ENCODE assay signal across 1 cellular context in the genomic region with DNA sequence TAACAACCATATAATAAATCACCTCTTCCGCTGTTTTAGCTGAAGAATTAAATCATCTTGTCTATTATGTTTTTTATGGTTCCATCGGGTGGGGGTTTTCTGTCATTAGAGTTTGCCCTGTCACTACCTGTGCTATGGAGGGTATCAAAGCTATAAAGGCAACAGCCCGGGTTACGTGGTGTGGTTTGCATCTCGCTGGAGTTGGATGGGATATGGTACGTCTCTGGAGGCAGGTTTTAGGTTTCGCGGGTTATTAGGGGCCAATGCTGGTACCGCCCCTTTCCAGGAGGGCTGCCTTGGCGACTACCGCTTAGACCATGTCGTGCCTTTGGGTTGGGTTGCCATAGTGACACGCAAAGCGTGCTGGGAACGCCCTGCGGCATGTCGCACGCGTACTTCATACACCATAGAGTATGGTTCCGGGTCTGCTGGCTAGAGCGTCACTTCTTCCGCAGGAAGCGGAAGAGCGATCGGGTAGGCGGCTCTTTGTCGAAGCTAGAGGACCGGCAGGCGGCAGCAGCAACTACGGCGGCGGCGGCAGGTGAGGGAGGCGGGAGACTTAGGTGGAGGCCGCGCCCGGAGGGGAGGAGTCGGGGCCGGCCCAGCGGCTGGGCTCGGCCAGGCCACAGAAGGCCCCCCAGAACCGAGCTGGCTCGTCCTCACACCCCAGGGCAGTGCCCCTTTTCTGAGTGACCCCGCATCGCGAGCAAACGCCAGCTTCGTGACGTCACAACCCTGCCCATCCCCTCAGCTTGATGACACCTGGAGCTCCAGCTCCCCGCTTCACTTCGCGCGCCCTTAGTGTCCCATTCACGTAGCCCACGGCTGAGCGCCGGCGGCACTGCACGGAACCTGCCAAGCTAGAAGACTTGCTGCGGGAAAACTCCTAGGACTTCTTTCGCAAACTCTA.
TF ChIP-seq lines count a peak whose summit lies in the region.

A gene with protein sequence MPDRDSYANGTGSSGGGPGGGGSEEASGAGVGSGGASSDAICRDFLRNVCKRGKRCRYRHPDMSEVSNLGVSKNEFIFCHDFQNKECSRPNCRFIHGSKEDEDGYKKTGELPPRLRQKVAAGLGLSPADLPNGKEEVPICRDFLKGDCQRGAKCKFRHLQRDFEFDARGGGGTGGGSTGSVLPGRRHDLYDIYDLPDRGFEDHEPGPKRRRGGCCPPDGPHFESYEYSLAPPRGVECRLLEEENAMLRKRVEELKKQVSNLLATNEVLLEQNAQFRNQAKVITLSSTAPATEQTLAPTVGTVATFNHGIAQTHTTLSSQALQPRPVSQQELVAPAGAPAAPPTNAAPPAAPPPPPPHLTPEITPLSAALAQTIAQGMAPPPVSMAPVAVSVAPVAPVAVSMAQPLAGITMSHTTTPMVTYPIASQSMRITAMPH (plus strand): TSS at position 489 of the 910 bp plus-strand sequence. CDS start 2,297 bp downstream, outside the sequence.

TF ChIP-seq in K562, 482 proteins besides CTCF, POLR2A, EP300 and RAD21 (continued from another document and continues in another):
- TF ChIP-seq SIN3A (IDR thresholded peaks at IDR 0.05; ENCODE audit: borderline replicate concordance in 2 of 2, control insufficient read depth in 1 of 2, low read depth in 2 of 2, low read length in 2 of 2) (peak; percentile 82 to 95; a peak in 3 of 4 replicates), MBD2 (IDR thresholded peaks at IDR 0.05; ENCODE audit: borderline replicate concordance, low read depth) (peak; percentile 86; the same call in 1 of the 2 replicates), DNMT1 (IDR thresholded peaks at IDR 0.05) (peak; percentile 89; the same call in 1 of the 2 replicates), ZBED1 (IDR thresholded peaks at IDR 0.05) (peak; percentile 94), PTBP1 (IDR thresholded peaks at IDR 0.05; ENCODE audit: low read depth, low read length) (peak; percentile 88; the same call in 1 of the 2 replicates), RFX1 (IDR thresholded peaks at IDR 0.05) (peak; percentile 99), FUS (optimal IDR thresholded peaks at IDR 0.05; ENCODE audit: low read depth, low read length) (peak; percentile 86), TCF7 (IDR thresholded peaks at IDR 0.05; ENCODE audit: borderline replicate concordance) (no peak), ZNF354B (CRISPR knock-in tag; IDR thresholded peaks at IDR 0.05) (no peak; the same call in 1 of the 2 replicates), BRD9 (IDR thresholded peaks at IDR 0.05; ENCODE audit: low read depth, partially characterized antibody) (peak; percentile 55), PPARD (CRISPR knock-in tag; IDR thresholded peaks at IDR 0.05) (no peak), PHTF2 (CRISPR knock-in tag; IDR thresholded peaks at IDR 0.05) (peak; percentile 75; the same call in 1 of the 2 replicates), MXI1 (IDR thresholded peaks at IDR 0.05; ENCODE audit: low read depth, low read length) (peak; percentile 99), ZC3H11A (IDR thresholded peaks at IDR 0.05; ENCODE audit: low read depth, low read length) (0 out of 2 replicates have a peak, but pooled peaks have one; percentile 37), C11orf30 (IDR thresholded peaks at IDR 0.05; ENCODE audit: low read depth) (peak; percentile 82), HDAC6 (IDR thresholded peaks at IDR 0.05; ENCODE audit: low read depth, low read length) (0 out of 2 replicates have a peak, but pooled peaks have one; percentile 84), NCOA2 (IDR thresholded peaks at IDR 0.05; ENCODE audit: partially characterized antibody in 2 of 2) (no peak), STAT5A (IDR thresholded peaks at IDR 0.05; ENCODE audit: borderline replicate concordance, low read length) (peak; percentile 58; the same call in 1 of the 2 replicates), KHSRP (IDR thresholded peaks at IDR 0.05) (peak; percentile 84), TCFL5 (CRISPR knock-in tag; conservative IDR thresholded peaks at IDR 0.05) (no peak), ZNF24 (IDR thresholded peaks at IDR 0.05) (no peak), EP400 (IDR thresholded peaks at IDR 0.05) (peak; percentile 93), HDAC1 (IDR thresholded peaks at IDR 0.05) (peak in 1 of 2 experiments; percentile 76; a peak in 2 of 4 replicates), TCF3 (CRISPR knock-in tag; IDR thresholded peaks at IDR 0.05) (peak; percentile 35; the same call in 1 of the 2 replicates), KLF13 (tag; IDR thresholded peaks at IDR 0.05; ENCODE audit: borderline replicate concordance, low read depth) (peak; percentile 96), ZNF253 (CRISPR knock-in tag; conservative IDR thresholded peaks at IDR 0.05) (peak; percentile 88), SP1 (CRISPR knock-in tag; IDR thresholded peaks at IDR 0.05) (peak; percentile 99), ZNF263 (CRISPR knock-in tag; IDR thresholded peaks at IDR 0.05; ENCODE audit: borderline replicate concordance) (peak; percentile 61), XRCC4 (IDR thresholded peaks at IDR 0.05; ENCODE audit: extremely low read depth, insufficient read depth, insufficient read length) (no peak), BHLHE40 (IDR thresholded peaks at IDR 0.05; ENCODE audit: low read length) (peak; percentile 93), ETV6 (IDR thresholded peaks at IDR 0.05; ENCODE audit: borderline replicate concordance in 1 of 2, low read depth in 2 of 2, low read length in 1 of 2) (peak; percentile 98 to 99), ETV6 (CRISPR knock-in tag; IDR thresholded peaks at IDR 0.05; ENCODE audit: borderline replicate concordance) (no peak)
- TF ChIP-seq, protein P1, sequence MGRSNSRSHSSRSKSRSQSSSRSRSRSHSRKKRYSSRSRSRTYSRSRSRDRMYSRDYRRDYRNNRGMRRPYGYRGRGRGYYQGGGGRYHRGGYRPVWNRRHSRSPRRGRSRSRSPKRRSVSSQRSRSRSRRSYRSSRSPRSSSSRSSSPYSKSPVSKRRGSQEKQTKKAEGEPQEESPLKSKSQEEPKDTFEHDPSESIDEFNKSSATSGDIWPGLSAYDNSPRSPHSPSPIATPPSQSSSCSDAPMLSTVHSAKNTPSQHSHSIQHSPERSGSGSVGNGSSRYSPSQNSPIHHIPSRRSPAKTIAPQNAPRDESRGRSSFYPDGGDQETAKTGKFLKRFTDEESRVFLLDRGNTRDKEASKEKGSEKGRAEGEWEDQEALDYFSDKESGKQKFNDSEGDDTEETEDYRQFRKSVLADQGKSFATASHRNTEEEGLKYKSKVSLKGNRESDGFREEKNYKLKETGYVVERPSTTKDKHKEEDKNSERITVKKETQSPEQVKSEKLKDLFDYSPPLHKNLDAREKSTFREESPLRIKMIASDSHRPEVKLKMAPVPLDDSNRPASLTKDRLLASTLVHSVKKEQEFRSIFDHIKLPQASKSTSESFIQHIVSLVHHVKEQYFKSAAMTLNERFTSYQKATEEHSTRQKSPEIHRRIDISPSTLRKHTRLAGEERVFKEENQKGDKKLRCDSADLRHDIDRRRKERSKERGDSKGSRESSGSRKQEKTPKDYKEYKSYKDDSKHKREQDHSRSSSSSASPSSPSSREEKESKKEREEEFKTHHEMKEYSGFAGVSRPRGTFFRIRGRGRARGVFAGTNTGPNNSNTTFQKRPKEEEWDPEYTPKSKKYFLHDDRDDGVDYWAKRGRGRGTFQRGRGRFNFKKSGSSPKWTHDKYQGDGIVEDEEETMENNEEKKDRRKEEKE (IDR thresholded peaks at IDR 0.05; ENCODE audit: borderline replicate concordance in 1 of 2, control insufficient read depth in 1 of 2, low read depth in 2 of 2, low read length in 1 of 2) = peak; percentile 80 to 92; a peak in 2 of 4 replicates
- TF ChIP-seq, protein P2, sequence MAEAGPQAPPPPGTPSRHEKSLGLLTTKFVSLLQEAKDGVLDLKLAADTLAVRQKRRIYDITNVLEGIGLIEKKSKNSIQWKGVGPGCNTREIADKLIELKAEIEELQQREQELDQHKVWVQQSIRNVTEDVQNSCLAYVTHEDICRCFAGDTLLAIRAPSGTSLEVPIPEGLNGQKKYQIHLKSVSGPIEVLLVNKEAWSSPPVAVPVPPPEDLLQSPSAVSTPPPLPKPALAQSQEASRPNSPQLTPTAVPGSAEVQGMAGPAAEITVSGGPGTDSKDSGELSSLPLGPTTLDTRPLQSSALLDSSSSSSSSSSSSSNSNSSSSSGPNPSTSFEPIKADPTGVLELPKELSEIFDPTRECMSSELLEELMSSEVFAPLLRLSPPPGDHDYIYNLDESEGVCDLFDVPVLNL (CRISPR knock-in tag; IDR thresholded peaks at IDR 0.05; ENCODE audit: low read depth) = peak; percentile 90
- TF ChIP-seq, protein P3, sequence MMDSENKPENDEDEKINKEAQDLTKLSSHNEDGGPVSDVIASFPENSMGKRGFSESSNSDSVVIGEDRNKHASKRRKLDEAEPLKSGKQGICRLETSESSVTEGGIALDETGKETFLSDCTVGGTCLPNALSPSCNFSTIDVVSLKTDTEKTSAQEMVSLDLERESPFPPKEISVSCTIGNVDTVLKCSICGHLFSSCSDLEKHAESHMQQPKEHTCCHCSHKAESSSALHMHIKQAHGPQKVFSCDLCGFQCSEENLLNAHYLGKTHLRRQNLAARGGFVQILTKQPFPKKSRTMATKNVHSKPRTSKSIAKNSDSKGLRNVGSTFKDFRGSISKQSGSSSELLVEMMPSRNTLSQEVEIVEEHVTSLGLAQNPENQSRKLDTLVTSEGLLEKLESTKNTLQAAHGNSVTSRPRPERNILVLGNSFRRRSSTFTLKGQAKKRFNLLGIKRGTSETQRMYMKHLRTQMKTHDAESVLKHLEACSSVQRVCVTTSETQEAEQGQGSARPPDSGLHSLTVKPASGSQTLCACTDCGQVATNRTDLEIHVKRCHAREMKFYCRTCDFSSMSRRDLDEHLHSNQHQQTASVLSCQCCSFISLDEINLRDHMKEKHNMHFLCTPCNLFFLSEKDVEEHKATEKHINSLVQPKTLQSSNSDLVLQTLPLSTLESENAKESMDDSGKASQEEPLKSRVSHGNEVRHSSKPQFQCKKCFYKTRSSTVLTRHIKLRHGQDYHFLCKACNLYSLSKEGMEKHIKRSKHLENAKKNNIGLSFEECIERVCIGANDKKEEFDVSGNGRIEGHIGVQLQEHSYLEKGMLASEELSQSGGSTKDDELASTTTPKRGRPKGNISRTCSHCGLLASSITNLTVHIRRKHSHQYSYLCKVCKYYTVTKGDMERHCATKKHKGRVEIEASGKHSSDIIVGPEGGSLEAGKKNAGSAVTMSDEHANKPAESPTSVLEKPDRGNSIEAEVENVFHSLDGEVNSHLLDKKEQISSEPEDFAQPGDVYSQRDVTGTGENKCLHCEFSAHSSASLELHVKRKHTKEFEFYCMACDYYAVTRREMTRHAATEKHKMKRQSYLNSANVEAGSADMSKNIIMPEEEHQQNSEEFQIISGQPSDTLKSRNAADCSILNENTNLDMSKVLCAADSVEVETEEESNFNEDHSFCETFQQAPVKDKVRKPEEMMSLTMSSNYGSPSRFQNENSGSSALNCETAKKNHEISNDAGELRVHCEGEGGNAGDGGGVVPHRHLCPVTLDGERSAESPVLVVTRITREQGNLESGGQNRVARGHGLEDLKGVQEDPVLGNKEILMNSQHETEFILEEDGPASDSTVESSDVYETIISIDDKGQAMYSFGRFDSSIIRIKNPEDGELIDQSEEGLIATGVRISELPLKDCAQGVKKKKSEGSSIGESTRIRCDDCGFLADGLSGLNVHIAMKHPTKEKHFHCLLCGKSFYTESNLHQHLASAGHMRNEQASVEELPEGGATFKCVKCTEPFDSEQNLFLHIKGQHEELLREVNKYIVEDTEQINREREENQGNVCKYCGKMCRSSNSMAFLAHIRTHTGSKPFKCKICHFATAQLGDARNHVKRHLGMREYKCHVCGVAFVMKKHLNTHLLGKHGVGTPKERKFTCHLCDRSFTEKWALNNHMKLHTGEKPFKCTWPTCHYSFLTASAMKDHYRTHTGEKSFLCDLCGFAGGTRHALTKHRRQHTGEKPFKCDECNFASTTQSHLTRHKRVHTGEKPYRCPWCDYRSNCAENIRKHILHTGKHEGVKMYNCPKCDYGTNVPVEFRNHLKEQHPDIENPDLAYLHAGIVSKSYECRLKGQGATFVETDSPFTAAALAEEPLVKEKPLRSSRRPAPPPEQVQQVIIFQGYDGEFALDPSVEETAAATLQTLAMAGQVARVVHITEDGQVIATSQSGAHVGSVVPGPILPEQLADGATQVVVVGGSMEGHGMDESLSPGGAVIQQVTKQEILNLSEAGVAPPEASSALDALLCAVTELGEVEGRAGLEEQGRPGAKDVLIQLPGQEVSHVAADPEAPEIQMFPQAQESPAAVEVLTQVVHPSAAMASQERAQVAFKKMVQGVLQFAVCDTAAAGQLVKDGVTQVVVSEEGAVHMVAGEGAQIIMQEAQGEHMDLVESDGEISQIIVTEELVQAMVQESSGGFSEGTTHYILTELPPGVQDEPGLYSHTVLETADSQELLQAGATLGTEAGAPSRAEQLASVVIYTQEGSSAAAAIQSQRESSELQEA (IDR thresholded peaks at IDR 0.05; ENCODE audit: low read depth) = peak; percentile 34; the same call in 1 of the 2 replicates
- TF ChIP-seq, protein P4, sequence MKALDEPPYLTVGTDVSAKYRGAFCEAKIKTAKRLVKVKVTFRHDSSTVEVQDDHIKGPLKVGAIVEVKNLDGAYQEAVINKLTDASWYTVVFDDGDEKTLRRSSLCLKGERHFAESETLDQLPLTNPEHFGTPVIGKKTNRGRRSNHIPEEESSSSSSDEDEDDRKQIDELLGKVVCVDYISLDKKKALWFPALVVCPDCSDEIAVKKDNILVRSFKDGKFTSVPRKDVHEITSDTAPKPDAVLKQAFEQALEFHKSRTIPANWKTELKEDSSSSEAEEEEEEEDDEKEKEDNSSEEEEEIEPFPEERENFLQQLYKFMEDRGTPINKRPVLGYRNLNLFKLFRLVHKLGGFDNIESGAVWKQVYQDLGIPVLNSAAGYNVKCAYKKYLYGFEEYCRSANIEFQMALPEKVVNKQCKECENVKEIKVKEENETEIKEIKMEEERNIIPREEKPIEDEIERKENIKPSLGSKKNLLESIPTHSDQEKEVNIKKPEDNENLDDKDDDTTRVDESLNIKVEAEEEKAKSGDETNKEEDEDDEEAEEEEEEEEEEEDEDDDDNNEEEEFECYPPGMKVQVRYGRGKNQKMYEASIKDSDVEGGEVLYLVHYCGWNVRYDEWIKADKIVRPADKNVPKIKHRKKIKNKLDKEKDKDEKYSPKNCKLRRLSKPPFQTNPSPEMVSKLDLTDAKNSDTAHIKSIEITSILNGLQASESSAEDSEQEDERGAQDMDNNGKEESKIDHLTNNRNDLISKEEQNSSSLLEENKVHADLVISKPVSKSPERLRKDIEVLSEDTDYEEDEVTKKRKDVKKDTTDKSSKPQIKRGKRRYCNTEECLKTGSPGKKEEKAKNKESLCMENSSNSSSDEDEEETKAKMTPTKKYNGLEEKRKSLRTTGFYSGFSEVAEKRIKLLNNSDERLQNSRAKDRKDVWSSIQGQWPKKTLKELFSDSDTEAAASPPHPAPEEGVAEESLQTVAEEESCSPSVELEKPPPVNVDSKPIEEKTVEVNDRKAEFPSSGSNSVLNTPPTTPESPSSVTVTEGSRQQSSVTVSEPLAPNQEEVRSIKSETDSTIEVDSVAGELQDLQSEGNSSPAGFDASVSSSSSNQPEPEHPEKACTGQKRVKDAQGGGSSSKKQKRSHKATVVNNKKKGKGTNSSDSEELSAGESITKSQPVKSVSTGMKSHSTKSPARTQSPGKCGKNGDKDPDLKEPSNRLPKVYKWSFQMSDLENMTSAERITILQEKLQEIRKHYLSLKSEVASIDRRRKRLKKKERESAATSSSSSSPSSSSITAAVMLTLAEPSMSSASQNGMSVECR (CRISPR knock-in tag; IDR thresholded peaks at IDR 0.05) = peak; percentile 97
- TF ChIP-seq, protein P5, sequence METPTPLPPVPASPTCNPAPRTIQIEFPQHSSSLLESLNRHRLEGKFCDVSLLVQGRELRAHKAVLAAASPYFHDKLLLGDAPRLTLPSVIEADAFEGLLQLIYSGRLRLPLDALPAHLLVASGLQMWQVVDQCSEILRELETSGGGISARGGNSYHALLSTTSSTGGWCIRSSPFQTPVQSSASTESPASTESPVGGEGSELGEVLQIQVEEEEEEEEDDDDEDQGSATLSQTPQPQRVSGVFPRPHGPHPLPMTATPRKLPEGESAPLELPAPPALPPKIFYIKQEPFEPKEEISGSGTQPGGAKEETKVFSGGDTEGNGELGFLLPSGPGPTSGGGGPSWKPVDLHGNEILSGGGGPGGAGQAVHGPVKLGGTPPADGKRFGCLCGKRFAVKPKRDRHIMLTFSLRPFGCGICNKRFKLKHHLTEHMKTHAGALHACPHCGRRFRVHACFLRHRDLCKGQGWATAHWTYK (CRISPR knock-in tag; IDR thresholded peaks at IDR 0.05) = peak; percentile 94
